Comparison of ENCODE assay signal across 17 cellular contexts in the genomic region with DNA sequence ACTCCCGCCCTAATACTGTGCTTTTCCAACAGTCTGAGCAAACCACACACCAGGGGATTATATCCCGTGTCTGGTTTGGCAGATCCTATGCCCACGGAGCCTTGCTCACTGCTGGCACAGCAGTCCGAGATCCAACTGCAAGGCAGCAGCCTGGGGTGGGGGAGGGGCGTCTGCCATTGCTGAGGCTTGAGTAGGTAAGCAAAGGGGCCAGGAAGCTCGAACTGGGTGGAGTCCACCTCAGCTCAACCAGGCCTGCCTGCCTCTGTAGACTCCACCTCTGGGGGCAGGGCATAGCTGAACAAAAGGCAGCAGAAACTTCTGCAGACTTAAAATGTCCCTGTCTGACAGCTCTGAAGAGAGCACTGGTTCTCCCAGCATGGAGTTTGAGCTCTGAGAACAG. TPM values are rescaled to one million over a fixed set of nuclear protein-coding genes. Genes with fewer than 3 reads are reported as not detected.
A peak's percentile ranks its signal among the peaks of the same experiment; 100 is the strongest.
DNase-seq lines count a peak whose midpoint lies in the region; ATAC-seq, FAIRE-seq and TF ChIP-seq lines count a peak whose summit lies in the region.
"Had no signal": no experiment of that assay in that cellular context is flagged by ENCODE, and none has a peak within 500 bp of the region (broad histone marks: within the 10 kb centered on the region; RNA-seq: fewer than 3 reads in every experiment).

No MANE protein-coding gene starts in this region.

- H2AFZ ChIP-seq in H9 (ENCODE audit: low read length) (no peak overlapping the region), H1 (ENCODE audit: low read length) (no peak overlapping the region)

- intact Hi-C loops in spleen (cut with DNase I; ENCODE audit: low total_unique reads): no loop called here

- H3K4me3 ChIP-seq in H1 (ENCODE audit: extremely low read depth in 1 of 4, insufficient read depth in 2 of 4, low read depth in 3 of 4, low read length in 4 of 4) (no peak overlapping the region), mesendoderm (ENCODE audit: low read length) (no peak overlapping the region), spleen (no peak overlapping the region), coronary artery (no peak overlapping the region)
- H3K4me3 ChIP-seq: GM12878, HAP-1 had no signal

- no peak overlapping the region for H3K18ac ChIP-seq in H9 (ENCODE audit: insufficient read length, low read depth, low read length)
- H3K18ac ChIP-seq in H1 (ENCODE audit: extremely low read depth, low read length): no peak overlapping the region; the same call in 1 of the 2 replicates
- no peak overlapping the region for H3K18ac ChIP-seq in mesendoderm (ENCODE audit: low read length)

- H3K27ac ChIP-seq in H9 (ENCODE audit: insufficient read length, low read depth, low read length): no peak overlapping the region
- no peak overlapping the region for H3K27ac ChIP-seq in H1 (ENCODE audit: low read depth, low read length)
- no peak overlapping the region for H3K27ac ChIP-seq in mesendoderm (ENCODE audit: low read depth, low read length)
- no peak overlapping the region for H3K27ac ChIP-seq in spleen
- H3K27ac ChIP-seq in coronary artery: no peak overlapping the region

- H3K9me3 ChIP-seq in H9 (ENCODE audit: control insufficient read depth, low read depth, low read length) (no peaks in the 10 kb centered on the region), H1 (ENCODE audit: insufficient read depth in 2 of 2, low read depth in 1 of 2, low read length in 1 of 2) (no peaks in the 10 kb centered on the region), spleen (peaks cover 0 to 12% (median 8%) of the 10 kb centered on the region in 8 donors)
- H3K9me3 ChIP-seq: Caco-2, HAP-1 had no signal

- H3T11ph ChIP-seq in H9 (ENCODE audit: low read length): no peak overlapping the region

- no peak overlapping the region for H3K56ac ChIP-seq in H9 (ENCODE audit: insufficient read length, low read depth, low read length)
- H3K56ac ChIP-seq in H1 (replicated peaks; ENCODE audit: insufficient read length, low read depth, low read length): no peak overlapping the region
- no peak overlapping the region for H3K56ac ChIP-seq in mesendoderm (ENCODE audit: low read length)

- H3K4me1 Mint-ChIP-seq in H9: no peaks in the 10 kb centered on the region
- no peaks in the 10 kb centered on the region for H3K4me1 Mint-ChIP-seq in activated T-cell treated with anti-CD3 and anti-CD28 coated beads, Interleukin-2, amount 50 U/mL, for 72 hours (ENCODE audit: low read depth)

- H2BK120ac ChIP-seq in H9 (ENCODE audit: low read depth, low read length, poor library complexity, severe bottlenecking) (no peak overlapping the region), H1 (replicated peaks; ENCODE audit: low read depth, low read length) (no peak overlapping the region), mesendoderm (ENCODE audit: low read depth, low read length) (no peak overlapping the region)

- H2BK20ac ChIP-seq in H9 (ENCODE audit: low read depth, low read length, poor library complexity, severe bottlenecking) (no peak overlapping the region), H1 (ENCODE audit: low read length) (no peak overlapping the region)

- POLR2A ChIA-PET in H1 (lab: Charles Lee; ENCODE audit: partially characterized antibody): no interaction called here

- no peak overlapping the region for H2AK5ac ChIP-seq in H9 (ENCODE audit: insufficient read length, low read length)
- H2AK5ac ChIP-seq in H1 (ENCODE audit: low read depth, low read length): no peak overlapping the region
- H2AK5ac ChIP-seq in mesendoderm (ENCODE audit: low read length): no peak overlapping the region

- no peak overlapping the region for H2BK12ac ChIP-seq in H9 (ENCODE audit: insufficient read length, low read depth, low read length)
- no peak overlapping the region for H2BK12ac ChIP-seq in H1 (ENCODE audit: low read depth, low read length)

- H4K8ac ChIP-seq in H9 (replicated peaks; ENCODE audit: insufficient read length, low read depth, low read length) (no peak overlapping the region), H1 (ENCODE audit: extremely low read depth, insufficient read depth, low read length) (0 out of 2 replicates have a peak overlapping the region, but pooled peaks have one; percentile 59), mesendoderm (ENCODE audit: low read depth, low read length) (no peak overlapping the region)

- peaks cover 9 to 13% of the 10 kb centered on the region in 2 experiments; a peak in 4 of 5 replicates for H3K9me3 Mint-ChIP-seq in H9
- peaks cover 0 to 2% of the 10 kb centered on the region in 2 donors for H3K9me3 Mint-ChIP-seq in activated T-cell treated with anti-CD3 and anti-CD28 coated beads, Interleukin-2, amount 50 U/mL, for 72 hours

- ATAC-seq in activated T-cell treated with anti-CD3 and anti-CD28 coated beads, Interleukin-2, amount 50 U/mL, for 72 hours (replicated peaks in 1 of 2): no peak
- no peak for ATAC-seq in GM21367 (IDR thresholded peaks at IDR 0.05; ENCODE audit: unreplicated experiment)
- ATAC-seq: CD8-positive, alpha-beta T cell; GM12878 had no signal

- H3K36me3 ChIP-seq in H1 (ENCODE audit: control insufficient read depth in 2 of 4, insufficient read depth in 4 of 4, low read length in 3 of 4): no peaks in the 10 kb centered on the region
- H3K36me3 ChIP-seq in mesendoderm (ENCODE audit: control insufficient read depth, insufficient read depth, low read length): no peaks in the 10 kb centered on the region
- H3K36me3 ChIP-seq in spleen: peaks cover 0 to 76% (median 15%) of the 10 kb centered on the region in 6 donors
- H3K36me3 ChIP-seq: HAP-1 had no signal

- no peak overlapping the region for H3K4me3 Mint-ChIP-seq in H9
- H3K4me3 Mint-ChIP-seq in activated T-cell treated with anti-CD3 and anti-CD28 coated beads, Interleukin-2, amount 50 U/mL, for 72 hours: no peak overlapping the region
- H3K4me3 Mint-ChIP-seq: CD8-positive, alpha-beta T cell; HFFc6 had no signal

- H2BK15ac ChIP-seq in H9 (ENCODE audit: low read depth, low read length): no peak overlapping the region
- no peak overlapping the region for H2BK15ac ChIP-seq in H1 (ENCODE audit: low read length)
- H2BK15ac ChIP-seq in mesendoderm (replicated peaks; ENCODE audit: low read depth): no peak overlapping the region

- no peaks in the 10 kb centered on the region for H4K20me1 ChIP-seq in H9 (ENCODE audit: control insufficient read depth, insufficient read depth, insufficient read length)
- H4K20me1 ChIP-seq in H1 (replicated peaks in 1 of 2; ENCODE audit: control insufficient read depth in 1 of 2, insufficient read depth in 2 of 2, low read length in 2 of 2): no peaks in the 10 kb centered on the region

- no peaks in the 10 kb centered on the region; the same call in 1 of the 2 replicates for H3K27me3 Mint-ChIP-seq in H9 (ENCODE audit: low read depth)
- H3K27me3 Mint-ChIP-seq in activated T-cell treated with anti-CD3 and anti-CD28 coated beads, Interleukin-2, amount 50 U/mL, for 72 hours (ENCODE audit: low read depth): no peaks in the 10 kb centered on the region

- H3K14ac ChIP-seq in H9 (ENCODE audit: insufficient read depth, low read length) (no peak overlapping the region), H1 (ENCODE audit: insufficient read length) (no peak overlapping the region)

- H4K91ac ChIP-seq in H9 (ENCODE audit: insufficient read length, low read depth, low read length) (no peak overlapping the region), H1 (replicated peaks; ENCODE audit: insufficient read length, low read length) (no peak overlapping the region)

- no peak for TF ChIP-seq CTCF in H9 (conservative IDR thresholded peaks at IDR 0.05)
- no peak for TF ChIP-seq CTCF in H1 (IDR thresholded peaks at IDR 0.05; ENCODE audit: control extremely low read depth in 1 of 3, insufficient read depth in 1 of 3, low read depth in 1 of 3, low read length in 3 of 3)
- no peak for TF ChIP-seq CTCF in spleen (IDR thresholded peaks at IDR 0.05 in 8 of 11, conservative IDR thresholded peaks at IDR 0.05 in 3 of 11)
- TF ChIP-seq CTCF in coronary artery (IDR thresholded peaks at IDR 0.05): no peak

- TF ChIP-seq POLR2A in H1 (IDR thresholded peaks at IDR 0.05; ENCODE audit: control extremely low read depth in 1 of 2, low read depth in 2 of 2, low read length in 2 of 2) (no peak), spleen (IDR thresholded peaks at IDR 0.05) (no peak)

- H3K23ac ChIP-seq in H9 (ENCODE audit: insufficient read length, low read depth, low read length): no peak overlapping the region
- no peak overlapping the region for H3K23ac ChIP-seq in H1 (ENCODE audit: insufficient read length)
- no peak overlapping the region for H3K23ac ChIP-seq in mesendoderm (ENCODE audit: low read length)

- no CpG with 5 or more reads among the region's 6 CpGs for WGBS in H9 (ENCODE audit: extremely low coverage, insufficient read length, low lambda C conversion rate)
- WGBS in H1 (ENCODE audit: extremely low coverage in 1 of 2, insufficient coverage in 1 of 2, insufficient read length in 1 of 2, insufficient replicate concordance in 2 of 2, low coverage in 1 of 2, low lambda C conversion rate in 2 of 2, missing lambda C conversion rate in 1 of 2), 2 experiments: 81% methylated on average over 6 of the region's 6 CpGs; no CpG with 5 or more reads in 1 of the 2 experiments
- WGBS in mesendoderm (ENCODE audit: extremely low coverage, insufficient coverage, low lambda C conversion rate): no CpG with 5 or more reads among the region's 6 CpGs
- WGBS in spleen, 5 donors: 95 to 100% (median 96%) methylated on average over 5 to 6 of the region's 6 CpGs

- peaks cover 21 to 41% (median 38%) of the 10 kb centered on the region in 3 experiments for H3K36me3 Mint-ChIP-seq in H9 (ENCODE audit: insufficient read depth in 1 of 3, low read depth in 3 of 3)
- peaks cover 22 to 50% of the 10 kb centered on the region in 2 donors for H3K36me3 Mint-ChIP-seq in activated T-cell treated with anti-CD3 and anti-CD28 coated beads, Interleukin-2, amount 50 U/mL, for 72 hours (ENCODE audit: insufficient read depth in 2 of 2)

- H3K4me2 ChIP-seq in H9 (ENCODE audit: insufficient read depth, insufficient read length, low read length): no peak overlapping the region
- H3K4me2 ChIP-seq in H1 (ENCODE audit: insufficient read depth in 1 of 2, low read depth in 2 of 2, low read length in 2 of 2): no peak overlapping the region; a peak in 1 of 4 replicates
- no peak overlapping the region for H3K4me2 ChIP-seq in mesendoderm (ENCODE audit: low read length)

- H3K27ac Mint-ChIP-seq in H9: no peak overlapping the region
- no peak overlapping the region for H3K27ac Mint-ChIP-seq in activated T-cell treated with anti-CD3 and anti-CD28 coated beads, Interleukin-2, amount 50 U/mL, for 72 hours
- H3K27ac Mint-ChIP-seq: CD8-positive, alpha-beta T cell; HFFc6 had no signal

- H3K27me3 ChIP-seq in H9 (ENCODE audit: insufficient read depth, low read length): no peaks in the 10 kb centered on the region
- H3K27me3 ChIP-seq in H1 (replicated peaks in 1 of 4; ENCODE audit: control insufficient read depth in 3 of 4, extremely low read depth in 1 of 4, insufficient read depth in 3 of 4, low read length in 3 of 4): no peaks in the 10 kb centered on the region
- H3K27me3 ChIP-seq in mesendoderm (ENCODE audit: insufficient read depth, low read length, poor library complexity): no peaks in the 10 kb centered on the region
- no peaks in the 10 kb centered on the region for H3K27me3 ChIP-seq in spleen (replicated peaks in 1 of 7)

- no peak overlapping the region for H3K4ac ChIP-seq in H9 (ENCODE audit: low read depth, low read length)
- H3K4ac ChIP-seq in H1 (replicated peaks; ENCODE audit: insufficient read length, low read depth, low read length): no peak overlapping the region
- H3K4ac ChIP-seq in mesendoderm (ENCODE audit: low read depth, low read length): no peak overlapping the region

- H3K4me1 ChIP-seq in H9 (ENCODE audit: insufficient read depth, low read length) (no peaks in the 10 kb centered on the region), H1 (replicated peaks in 1 of 4; ENCODE audit: control insufficient read depth in 3 of 4, insufficient read depth in 4 of 4, low read length in 3 of 4) (no peaks in the 10 kb centered on the region; a peak in 1 of 7 replicates), mesendoderm (ENCODE audit: control insufficient read depth, low read depth, low read length) (no peaks in the 10 kb centered on the region), spleen (no peaks in the 10 kb centered on the region)
- H3K4me1 ChIP-seq: Caco-2, HAP-1 had no signal

- H3K79me2 ChIP-seq in H9 (ENCODE audit: insufficient read depth, low read length) (no peaks in the 10 kb centered on the region), H1 (ENCODE audit: control insufficient read depth in 1 of 2, insufficient read depth in 2 of 2, low read length in 2 of 2) (no peaks in the 10 kb centered on the region), mesendoderm (ENCODE audit: control insufficient read depth, insufficient read depth, low read length) (no peaks in the 10 kb centered on the region)

- H3K9ac ChIP-seq in H9 (ENCODE audit: extremely low read depth, insufficient read length, low read length) (no peak overlapping the region), H1 (replicated peaks in 1 of 4; ENCODE audit: extremely low read depth in 1 of 4, low read depth in 3 of 4, low read length in 3 of 4) (no peak overlapping the region), mesendoderm (ENCODE audit: low read length) (no peak overlapping the region)

- H3K79me1 ChIP-seq in H9 (ENCODE audit: insufficient read depth, low read depth, low read length, poor library complexity, severe bottlenecking) (no peaks in the 10 kb centered on the region), H1 (ENCODE audit: low read depth, low read length) (no peaks in the 10 kb centered on the region), mesendoderm (ENCODE audit: low read length) (no peaks in the 10 kb centered on the region)

- H2BK5ac ChIP-seq in H9 (ENCODE audit: insufficient read length, low read length): no peak overlapping the region
- no peak overlapping the region for H2BK5ac ChIP-seq in H1 (ENCODE audit: low read depth, low read length)
- H2BK5ac ChIP-seq in mesendoderm (ENCODE audit: low read length): no peak overlapping the region

- H3K23me2 ChIP-seq in H9 (ENCODE audit: insufficient read length, low read depth, low read length, poor library complexity, severe bottlenecking) (no peaks in the 10 kb centered on the region), H1 (ENCODE audit: low read depth, low read length) (no peaks in the 10 kb centered on the region)

- no peak for TF ChIP-seq EP300 in H1 (IDR thresholded peaks at IDR 0.05; ENCODE audit: borderline replicate concordance in 1 of 2, low read depth in 2 of 2, low read length in 2 of 2)

- no peak for FAIRE-seq in H1 (lab: Jason Lieb, UNC)
- FAIRE-seq: GM12878 had no signal

- CTCF ChIA-PET in H1 (lab: Charles Lee; ENCODE audit: partially characterized antibody): interaction anchor here (1.1 to 2.3 kb wide), 2 partner anchors 11 to 626 kb away, joined by 3 to 7 read pairs; no protein-coding TSS in a partner anchor

- DNase-seq in H9: peak; percentile 56
- DNase-seq in H1 (ENCODE audit: low read depth in 1 of 2, low spot score in 2 of 2): peak in 1 of 2 experiments; percentile 55
- peak; percentile 26 for DNase-seq in mesendoderm
- DNase-seq in spleen: peak; percentile 39
- DNase-seq in coronary artery (ENCODE audit: low spot score): no peak
- no peak for DNase-seq in NCI-H345 treated with DMSO at 0.1 percent for 48 hours (lab: John Stamatoyannopoulos, UW; ENCODE audit: unreplicated experiment)
- no peak for DNase-seq in activated T-cell treated with anti-CD3 and anti-CD28 coated beads, Interleukin-2, amount 50 U/mL, for 72 hours
- DNase-seq: C1 segment of cervical spinal cord; CD8-positive, alpha-beta T cell; DMS153; DND-41; GDM1; HFFc6 had no signal

- TF ChIP-seq RAD21 in H1 (IDR thresholded peaks at IDR 0.05 in 1 of 2, conservative IDR thresholded peaks at IDR 0.05 in 1 of 2; ENCODE audit: low read depth in 2 of 2, low read length in 2 of 2): no peak

- H4K5ac ChIP-seq in H9 (ENCODE audit: insufficient read length, low read depth, low read length) (no peak overlapping the region), H1 (ENCODE audit: insufficient read length, low read depth, low read length) (no peak overlapping the region), mesendoderm (ENCODE audit: low read length) (no peak overlapping the region)

RNA-seq across cellular contexts. Expression of gene LNPK, which starts 44.2 kb away (rescaled TPM):
- total RNA-seq in H9 (2021) (8.5 and 9.7 TPM in 2 replicates), spleen (10 to 100 TPM; 15.1 to 31.9 (median 23.6) TPM)
- 10.3 and 11.8 TPM in 2 replicates for total RNA-seq in H1 (2021; fragmentation: NEBNext Ultra II Directional; extraction: Animal tissue kit (Norgen Biotek cat#: 25700))
- polyA plus RNA-seq in H1 (2011; rRNA removed) (2.2 and 3.1 TPM in 2 replicates), spleen (1 to 10 TPM; 2.1 to 3.0 (median 2.5) TPM)
- 4.3 TPM for polyA plus RNA-seq in H1 (2011; cell fraction: cytosol; rRNA removed)
- 2.1 TPM for polyA plus RNA-seq in H1 (2011; cell fraction: nucleus; rRNA removed)
- polyA plus RNA-seq in H1 (2012, experiment 1 of 2): 2.7 to 4.8 TPM (median 3.4 TPM) in 4 replicates
- 0.17 TPM for polyA plus RNA-seq in H1 (2012, experiment 2 of 2)
- 5.4 TPM for polyA plus RNA-seq in H1 (2013, experiment 1 of 2)
- 6.8 TPM for polyA plus RNA-seq in H1 (2013, experiment 2 of 2)
- polyA minus RNA-seq in H1 (2011; rRNA and poly(A)+ RNA removed): 8.5 and 13.8 TPM in 2 replicates
- polyA minus RNA-seq in H1 (2011; cell fraction: cytosol; rRNA and poly(A)+ RNA removed): 8.1 TPM
- polyA minus RNA-seq in H1 (2011; cell fraction: nucleus; rRNA and poly(A)+ RNA removed): 13.6 TPM
- polyA plus RNA-seq in mesendoderm (2013, experiment 1 of 2): 5.1 TPM
- 5.1 TPM for polyA plus RNA-seq in mesendoderm (2013, experiment 2 of 2)
- total RNA-seq in activated T-cell treated with anti-CD3 and anti-CD28 coated beads, Interleukin-2, amount 50 U/mL, for 72 hours: 10 to 100 TPM; 26.5 to 29.6 TPM

Comparison
In these comparisons a context has a peak if more than half of its experiments do, and no peak if none do; other contexts are left out.
1. DNase-seq: peak in H9 (single experiment), mesendoderm (single experiment) and spleen (single experiment); none in coronary artery (single experiment), NCI-H345 treated with DMSO at 0.1 percent for 48 hours (single experiment) and activated T-cell treated with anti-CD3 and anti-CD28 coated beads, Interleukin-2, amount 50 U/mL, for 72 hours (0 of 2).